In the genomic region with DNA sequence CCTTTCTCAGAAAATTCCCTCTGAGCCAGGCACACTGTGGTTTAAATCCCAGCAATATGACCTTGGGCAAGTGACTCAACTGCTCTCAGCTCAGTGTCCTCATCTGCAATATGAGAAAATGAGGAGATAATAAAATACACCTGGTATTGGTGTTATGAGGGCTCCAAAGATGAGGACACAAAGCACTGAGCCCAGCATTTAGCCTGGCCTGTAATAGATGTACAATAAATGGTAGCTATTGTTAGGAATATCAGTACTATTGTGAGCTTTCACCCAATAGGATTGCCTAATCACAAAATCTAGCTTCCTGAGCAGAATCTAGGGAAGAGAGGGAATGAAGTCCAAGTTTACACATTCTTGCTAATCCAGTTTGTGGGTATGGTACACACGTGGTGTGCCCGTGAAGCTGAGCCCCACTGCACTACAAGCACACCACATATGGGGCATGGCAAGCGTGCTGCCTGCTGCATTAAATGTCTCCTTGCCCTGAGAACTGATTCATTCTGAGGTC, we compare ENCODE assay signal across 1 cellular context.
TF ChIP-seq lines count a peak whose summit lies in the region.

No MANE protein-coding gene starts in this region.

TF ChIP-seq in HepG2, 621 proteins besides CTCF, POLR2A, EP300 and RAD21 (continued from another document and continues in another):
- TF ChIP-seq, protein P1, sequence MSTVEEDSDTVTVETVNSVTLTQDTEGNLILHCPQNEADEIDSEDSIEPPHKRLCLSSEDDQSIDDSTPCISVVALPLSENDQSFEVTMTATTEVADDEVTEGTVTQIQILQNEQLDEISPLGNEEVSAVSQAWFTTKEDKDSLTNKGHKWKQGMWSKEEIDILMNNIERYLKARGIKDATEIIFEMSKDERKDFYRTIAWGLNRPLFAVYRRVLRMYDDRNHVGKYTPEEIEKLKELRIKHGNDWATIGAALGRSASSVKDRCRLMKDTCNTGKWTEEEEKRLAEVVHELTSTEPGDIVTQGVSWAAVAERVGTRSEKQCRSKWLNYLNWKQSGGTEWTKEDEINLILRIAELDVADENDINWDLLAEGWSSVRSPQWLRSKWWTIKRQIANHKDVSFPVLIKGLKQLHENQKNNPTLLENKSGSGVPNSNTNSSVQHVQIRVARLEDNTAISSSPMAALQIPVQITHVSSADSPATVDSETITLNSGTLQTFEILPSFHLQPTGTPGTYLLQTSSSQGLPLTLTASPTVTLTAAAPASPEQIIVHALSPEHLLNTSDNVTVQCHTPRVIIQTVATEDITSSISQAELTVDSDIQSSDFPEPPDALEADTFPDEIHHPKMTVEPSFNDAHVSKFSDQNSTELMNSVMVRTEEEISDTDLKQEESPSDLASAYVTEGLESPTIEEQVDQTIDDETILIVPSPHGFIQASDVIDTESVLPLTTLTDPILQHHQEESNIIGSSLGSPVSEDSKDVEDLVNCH (CRISPR knock-in tag; IDR thresholded peaks at IDR 0.05) = no peak
- TF ChIP-seq, protein P2, sequence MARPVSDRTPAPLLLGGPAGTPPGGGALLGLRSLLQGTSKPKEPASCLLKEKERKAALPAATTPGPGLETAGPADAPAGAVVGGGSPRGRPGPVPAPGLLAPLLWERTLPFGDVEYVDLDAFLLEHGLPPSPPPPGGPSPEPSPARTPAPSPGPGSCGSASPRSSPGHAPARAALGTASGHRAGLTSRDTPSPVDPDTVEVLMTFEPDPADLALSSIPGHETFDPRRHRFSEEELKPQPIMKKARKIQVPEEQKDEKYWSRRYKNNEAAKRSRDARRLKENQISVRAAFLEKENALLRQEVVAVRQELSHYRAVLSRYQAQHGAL (CRISPR knock-in tag; IDR thresholded peaks at IDR 0.05; ENCODE audit: not compliant biosample characterization) = no peak
- no peak for TF ChIP-seq ZNF260 (CRISPR knock-in tag; IDR thresholded peaks at IDR 0.05; ENCODE audit: borderline replicate concordance, low read depth)
- peak; percentile 82; the same call in 1 of the 2 replicates for TF ChIP-seq SMAD3 (CRISPR knock-in tag; IDR thresholded peaks at IDR 0.05)
- no peak for TF ChIP-seq ZBTB1 (CRISPR knock-in tag; IDR thresholded peaks at IDR 0.05; ENCODE audit: borderline replicate concordance)
- TF ChIP-seq PHF20 (CRISPR knock-in tag; IDR thresholded peaks at IDR 0.05) = no peak
- 0 out of 2 replicates have a peak, but pooled peaks have one; percentile 53 for TF ChIP-seq SP4 (CRISPR knock-in tag; IDR thresholded peaks at IDR 0.05)
- TF ChIP-seq, protein P3, sequence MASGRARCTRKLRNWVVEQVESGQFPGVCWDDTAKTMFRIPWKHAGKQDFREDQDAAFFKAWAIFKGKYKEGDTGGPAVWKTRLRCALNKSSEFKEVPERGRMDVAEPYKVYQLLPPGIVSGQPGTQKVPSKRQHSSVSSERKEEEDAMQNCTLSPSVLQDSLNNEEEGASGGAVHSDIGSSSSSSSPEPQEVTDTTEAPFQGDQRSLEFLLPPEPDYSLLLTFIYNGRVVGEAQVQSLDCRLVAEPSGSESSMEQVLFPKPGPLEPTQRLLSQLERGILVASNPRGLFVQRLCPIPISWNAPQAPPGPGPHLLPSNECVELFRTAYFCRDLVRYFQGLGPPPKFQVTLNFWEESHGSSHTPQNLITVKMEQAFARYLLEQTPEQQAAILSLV (CRISPR knock-in tag; IDR thresholded peaks at IDR 0.05; ENCODE audit: borderline replicate concordance) = no peak
- no peak for TF ChIP-seq SRSF9 (IDR thresholded peaks at IDR 0.05; ENCODE audit: borderline replicate concordance, insufficient read depth, low read depth, low read length, poor library complexity, severe bottlenecking)
- no peak for TF ChIP-seq ZNF598 (CRISPR knock-in tag; IDR thresholded peaks at IDR 0.05; ENCODE audit: borderline replicate concordance)
- TF ChIP-seq ELF4 (CRISPR knock-in tag; IDR thresholded peaks at IDR 0.05; ENCODE audit: borderline replicate concordance) = no peak
- TF ChIP-seq, protein P4, sequence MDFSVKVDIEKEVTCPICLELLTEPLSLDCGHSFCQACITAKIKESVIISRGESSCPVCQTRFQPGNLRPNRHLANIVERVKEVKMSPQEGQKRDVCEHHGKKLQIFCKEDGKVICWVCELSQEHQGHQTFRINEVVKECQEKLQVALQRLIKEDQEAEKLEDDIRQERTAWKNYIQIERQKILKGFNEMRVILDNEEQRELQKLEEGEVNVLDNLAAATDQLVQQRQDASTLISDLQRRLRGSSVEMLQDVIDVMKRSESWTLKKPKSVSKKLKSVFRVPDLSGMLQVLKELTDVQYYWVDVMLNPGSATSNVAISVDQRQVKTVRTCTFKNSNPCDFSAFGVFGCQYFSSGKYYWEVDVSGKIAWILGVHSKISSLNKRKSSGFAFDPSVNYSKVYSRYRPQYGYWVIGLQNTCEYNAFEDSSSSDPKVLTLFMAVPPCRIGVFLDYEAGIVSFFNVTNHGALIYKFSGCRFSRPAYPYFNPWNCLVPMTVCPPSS (IDR thresholded peaks at IDR 0.05) = no peak
- peak; percentile 74 for TF ChIP-seq ERF (CRISPR knock-in tag; IDR thresholded peaks at IDR 0.05)
- no peak for TF ChIP-seq CBX2 (IDR thresholded peaks at IDR 0.05; ENCODE audit: low read depth, low read length)
- TF ChIP-seq CBX2 (CRISPR knock-in tag; IDR thresholded peaks at IDR 0.05; ENCODE audit: low read depth) = no peak
- TF ChIP-seq ZNF557 (CRISPR knock-in tag; IDR thresholded peaks at IDR 0.05) = no peak
- TF ChIP-seq HOXA9 (CRISPR knock-in tag; IDR thresholded peaks at IDR 0.05; ENCODE audit: borderline replicate concordance) = no peak
- no peak for TF ChIP-seq RAD51 (IDR thresholded peaks at IDR 0.05; ENCODE audit: borderline replicate concordance)
- 0 out of 2 replicates have a peak, but pooled peaks have one; percentile 42 for TF ChIP-seq KLF6 (CRISPR knock-in tag; IDR thresholded peaks at IDR 0.05)
- TF ChIP-seq ZNF484 (CRISPR knock-in tag; IDR thresholded peaks at IDR 0.05; ENCODE audit: borderline replicate concordance, low read depth) = no peak
- TF ChIP-seq MATR3 (CRISPR knock-in tag; IDR thresholded peaks at IDR 0.05) = no peak
- no peak for TF ChIP-seq ZNF816 (CRISPR knock-in tag; IDR thresholded peaks at IDR 0.05; ENCODE audit: borderline replicate concordance)
- no peak for TF ChIP-seq ZNF33B (CRISPR knock-in tag; IDR thresholded peaks at IDR 0.05)
- peak; percentile 91 for TF ChIP-seq BCL6 (CRISPR knock-in tag; IDR thresholded peaks at IDR 0.05)
- peak; percentile 80 for TF ChIP-seq ZBTB7B (CRISPR knock-in tag; IDR thresholded peaks at IDR 0.05)
- TF ChIP-seq RBM39 (IDR thresholded peaks at IDR 0.05; ENCODE audit: low read depth, low read length, poor library complexity, severe bottlenecking) = no peak
- TF ChIP-seq, protein P5, sequence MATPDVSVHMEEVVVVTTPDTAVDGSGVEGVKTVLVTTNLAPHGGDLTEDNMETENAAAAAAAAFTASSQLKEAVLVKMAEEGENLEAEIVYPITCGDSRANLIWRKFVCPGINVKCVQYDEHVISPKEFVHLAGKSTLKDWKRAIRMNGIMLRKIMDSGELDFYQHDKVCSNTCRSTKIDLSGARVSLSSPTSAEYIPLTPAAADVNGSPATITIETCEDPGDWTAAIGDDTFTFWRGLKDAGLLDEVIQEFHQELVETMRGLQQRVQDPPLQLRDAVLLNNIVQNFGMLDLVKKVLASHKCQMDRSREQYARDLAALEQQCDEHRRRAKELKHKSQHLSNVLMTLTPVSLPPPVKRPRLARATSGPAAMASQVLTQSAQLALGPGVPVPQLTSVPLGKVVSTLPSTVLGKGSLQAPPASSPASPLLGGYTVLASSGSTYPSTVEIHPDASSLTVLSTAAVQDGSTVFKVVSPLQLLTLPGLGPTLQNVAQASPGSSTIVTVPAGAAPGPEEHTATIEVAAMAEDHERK (CRISPR knock-in tag; IDR thresholded peaks at IDR 0.05; ENCODE audit: low read depth) = no peak
- peak; percentile 97 for TF ChIP-seq SAP130 (CRISPR knock-in tag; IDR thresholded peaks at IDR 0.05; ENCODE audit: low read depth)
- peak; percentile 57; the same call in 1 of the 2 replicates for TF ChIP-seq DMAP1 (CRISPR knock-in tag; IDR thresholded peaks at IDR 0.05)
- TF ChIP-seq, protein P6, sequence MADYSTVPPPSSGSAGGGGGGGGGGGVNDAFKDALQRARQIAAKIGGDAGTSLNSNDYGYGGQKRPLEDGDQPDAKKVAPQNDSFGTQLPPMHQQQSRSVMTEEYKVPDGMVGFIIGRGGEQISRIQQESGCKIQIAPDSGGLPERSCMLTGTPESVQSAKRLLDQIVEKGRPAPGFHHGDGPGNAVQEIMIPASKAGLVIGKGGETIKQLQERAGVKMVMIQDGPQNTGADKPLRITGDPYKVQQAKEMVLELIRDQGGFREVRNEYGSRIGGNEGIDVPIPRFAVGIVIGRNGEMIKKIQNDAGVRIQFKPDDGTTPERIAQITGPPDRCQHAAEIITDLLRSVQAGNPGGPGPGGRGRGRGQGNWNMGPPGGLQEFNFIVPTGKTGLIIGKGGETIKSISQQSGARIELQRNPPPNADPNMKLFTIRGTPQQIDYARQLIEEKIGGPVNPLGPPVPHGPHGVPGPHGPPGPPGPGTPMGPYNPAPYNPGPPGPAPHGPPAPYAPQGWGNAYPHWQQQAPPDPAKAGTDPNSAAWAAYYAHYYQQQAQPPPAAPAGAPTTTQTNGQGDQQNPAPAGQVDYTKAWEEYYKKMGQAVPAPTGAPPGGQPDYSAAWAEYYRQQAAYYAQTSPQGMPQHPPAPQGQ (CRISPR knock-in tag; IDR thresholded peaks at IDR 0.05; ENCODE audit: borderline replicate concordance) = peak; percentile 87; the same call in 1 of the 2 replicates
- peak; percentile 77; the same call in 1 of the 2 replicates for TF ChIP-seq ZBTB20 (CRISPR knock-in tag; IDR thresholded peaks at IDR 0.05; ENCODE audit: borderline replicate concordance, low read depth)
- TF ChIP-seq ELF3 (CRISPR knock-in tag; IDR thresholded peaks at IDR 0.05) = peak; percentile 77; the same call in 1 of the 2 replicates
- TF ChIP-seq, protein P7, sequence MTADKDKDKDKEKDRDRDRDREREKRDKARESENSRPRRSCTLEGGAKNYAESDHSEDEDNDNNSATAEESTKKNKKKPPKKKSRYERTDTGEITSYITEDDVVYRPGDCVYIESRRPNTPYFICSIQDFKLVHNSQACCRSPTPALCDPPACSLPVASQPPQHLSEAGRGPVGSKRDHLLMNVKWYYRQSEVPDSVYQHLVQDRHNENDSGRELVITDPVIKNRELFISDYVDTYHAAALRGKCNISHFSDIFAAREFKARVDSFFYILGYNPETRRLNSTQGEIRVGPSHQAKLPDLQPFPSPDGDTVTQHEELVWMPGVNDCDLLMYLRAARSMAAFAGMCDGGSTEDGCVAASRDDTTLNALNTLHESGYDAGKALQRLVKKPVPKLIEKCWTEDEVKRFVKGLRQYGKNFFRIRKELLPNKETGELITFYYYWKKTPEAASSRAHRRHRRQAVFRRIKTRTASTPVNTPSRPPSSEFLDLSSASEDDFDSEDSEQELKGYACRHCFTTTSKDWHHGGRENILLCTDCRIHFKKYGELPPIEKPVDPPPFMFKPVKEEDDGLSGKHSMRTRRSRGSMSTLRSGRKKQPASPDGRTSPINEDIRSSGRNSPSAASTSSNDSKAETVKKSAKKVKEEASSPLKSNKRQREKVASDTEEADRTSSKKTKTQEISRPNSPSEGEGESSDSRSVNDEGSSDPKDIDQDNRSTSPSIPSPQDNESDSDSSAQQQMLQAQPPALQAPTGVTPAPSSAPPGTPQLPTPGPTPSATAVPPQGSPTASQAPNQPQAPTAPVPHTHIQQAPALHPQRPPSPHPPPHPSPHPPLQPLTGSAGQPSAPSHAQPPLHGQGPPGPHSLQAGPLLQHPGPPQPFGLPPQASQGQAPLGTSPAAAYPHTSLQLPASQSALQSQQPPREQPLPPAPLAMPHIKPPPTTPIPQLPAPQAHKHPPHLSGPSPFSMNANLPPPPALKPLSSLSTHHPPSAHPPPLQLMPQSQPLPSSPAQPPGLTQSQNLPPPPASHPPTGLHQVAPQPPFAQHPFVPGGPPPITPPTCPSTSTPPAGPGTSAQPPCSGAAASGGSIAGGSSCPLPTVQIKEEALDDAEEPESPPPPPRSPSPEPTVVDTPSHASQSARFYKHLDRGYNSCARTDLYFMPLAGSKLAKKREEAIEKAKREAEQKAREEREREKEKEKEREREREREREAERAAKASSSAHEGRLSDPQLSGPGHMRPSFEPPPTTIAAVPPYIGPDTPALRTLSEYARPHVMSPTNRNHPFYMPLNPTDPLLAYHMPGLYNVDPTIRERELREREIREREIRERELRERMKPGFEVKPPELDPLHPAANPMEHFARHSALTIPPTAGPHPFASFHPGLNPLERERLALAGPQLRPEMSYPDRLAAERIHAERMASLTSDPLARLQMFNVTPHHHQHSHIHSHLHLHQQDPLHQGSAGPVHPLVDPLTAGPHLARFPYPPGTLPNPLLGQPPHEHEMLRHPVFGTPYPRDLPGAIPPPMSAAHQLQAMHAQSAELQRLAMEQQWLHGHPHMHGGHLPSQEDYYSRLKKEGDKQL (CRISPR knock-in tag; IDR thresholded peaks at IDR 0.05; ENCODE audit: low read depth) = peak; percentile 75
- no peak for TF ChIP-seq SCMH1 (CRISPR knock-in tag; IDR thresholded peaks at IDR 0.05; ENCODE audit: borderline replicate concordance)
- TF ChIP-seq, protein P8, sequence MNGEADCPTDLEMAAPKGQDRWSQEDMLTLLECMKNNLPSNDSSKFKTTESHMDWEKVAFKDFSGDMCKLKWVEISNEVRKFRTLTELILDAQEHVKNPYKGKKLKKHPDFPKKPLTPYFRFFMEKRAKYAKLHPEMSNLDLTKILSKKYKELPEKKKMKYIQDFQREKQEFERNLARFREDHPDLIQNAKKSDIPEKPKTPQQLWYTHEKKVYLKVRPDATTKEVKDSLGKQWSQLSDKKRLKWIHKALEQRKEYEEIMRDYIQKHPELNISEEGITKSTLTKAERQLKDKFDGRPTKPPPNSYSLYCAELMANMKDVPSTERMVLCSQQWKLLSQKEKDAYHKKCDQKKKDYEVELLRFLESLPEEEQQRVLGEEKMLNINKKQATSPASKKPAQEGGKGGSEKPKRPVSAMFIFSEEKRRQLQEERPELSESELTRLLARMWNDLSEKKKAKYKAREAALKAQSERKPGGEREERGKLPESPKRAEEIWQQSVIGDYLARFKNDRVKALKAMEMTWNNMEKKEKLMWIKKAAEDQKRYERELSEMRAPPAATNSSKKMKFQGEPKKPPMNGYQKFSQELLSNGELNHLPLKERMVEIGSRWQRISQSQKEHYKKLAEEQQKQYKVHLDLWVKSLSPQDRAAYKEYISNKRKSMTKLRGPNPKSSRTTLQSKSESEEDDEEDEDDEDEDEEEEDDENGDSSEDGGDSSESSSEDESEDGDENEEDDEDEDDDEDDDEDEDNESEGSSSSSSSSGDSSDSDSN (CRISPR knock-in tag; IDR thresholded peaks at IDR 0.05) = peak; percentile 25; the same call in 1 of the 2 replicates
- TF ChIP-seq ZNF138 (CRISPR knock-in tag; IDR thresholded peaks at IDR 0.05; ENCODE audit: low read depth) = no peak
- TF ChIP-seq PAWR (CRISPR knock-in tag; IDR thresholded peaks at IDR 0.05; ENCODE audit: borderline replicate concordance) = no peak
- no peak for TF ChIP-seq ZNF501 (CRISPR knock-in tag; IDR thresholded peaks at IDR 0.05)
- no peak for TF ChIP-seq ZNF20 (CRISPR knock-in tag; IDR thresholded peaks at IDR 0.05)
- no peak for TF ChIP-seq KLF12 (CRISPR knock-in tag; IDR thresholded peaks at IDR 0.05; ENCODE audit: borderline replicate concordance)
- TF ChIP-seq, protein P9, sequence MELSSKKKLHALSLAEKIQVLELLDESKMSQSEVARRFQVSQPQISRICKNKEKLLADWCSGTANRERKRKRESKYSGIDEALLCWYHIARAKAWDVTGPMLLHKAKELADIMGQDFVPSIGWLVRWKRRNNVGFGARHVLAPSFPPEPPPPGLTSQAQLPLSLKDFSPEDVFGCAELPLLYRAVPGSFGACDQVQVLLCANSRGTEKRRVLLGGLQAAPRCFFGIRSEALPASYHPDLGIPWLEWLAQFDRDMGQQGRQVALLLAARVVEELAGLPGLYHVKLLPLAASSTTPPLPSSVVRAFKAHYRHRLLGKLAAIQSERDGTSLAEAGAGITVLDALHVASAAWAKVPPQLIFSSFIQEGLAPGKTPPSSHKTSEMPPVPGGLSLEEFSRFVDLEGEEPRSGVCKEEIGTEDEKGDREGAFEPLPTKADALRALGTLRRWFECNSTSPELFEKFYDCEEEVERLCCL (CRISPR knock-in tag; IDR thresholded peaks at IDR 0.05; ENCODE audit: borderline replicate concordance) = no peak
- TF ChIP-seq SOX13 (IDR thresholded peaks at IDR 0.05) = peak; percentile 75
- peak in 1 of 2 experiments; percentile 98; a peak in 2 of 4 replicates for TF ChIP-seq SOX13 (CRISPR knock-in tag; conservative IDR thresholded peaks at IDR 0.05 in 1 of 2, IDR thresholded peaks at IDR 0.05 in 1 of 2)
